8 cellular contexts compared by ENCODE assay signal in genomic region chr4:78776031-78776728, GRCh38. TPM values are rescaled to one million over a fixed set of nuclear protein-coding genes. Genes with fewer than 3 reads are reported as not detected.
DNase-seq lines count a peak whose midpoint lies in the region; ATAC-seq and TF ChIP-seq lines count a peak whose summit lies in the region.

BMP2K (plus strand) TSS chr4:78776350; CDS start chr4:78776544, 194 bp downstream.

- H3K27ac Mint-ChIP-seq in activated T-helper 1 cell treated with anti-CD3 and anti-CD28 coated beads, Interleukin-12 subunit alpha, Interleukin-12 subunit beta, Interleukin-2, Interleukin-4 antibody, amounts not matched to agents 30 ng/mL and 10 ng/mL and 1 ng/mL, durations not matched to agents 14 hours and 24 hours and 36 hours: peak within 1 kb of the TSS; percentile 96
- H3K27ac Mint-ChIP-seq in naive thymus-derived CD8-positive, alpha-beta T cell: peak within 1 kb of the TSS; percentile 93 to 98 (median 96)

- H3K36me3 Mint-ChIP-seq in activated T-helper 1 cell treated with anti-CD3 and anti-CD28 coated beads, Interleukin-12 subunit alpha, Interleukin-12 subunit beta, Interleukin-2, Interleukin-4 antibody, amounts not matched to agents 30 ng/mL and 10 ng/mL and 1 ng/mL, durations not matched to agents 14 hours and 24 hours and 36 hours (ENCODE audit: low read depth): peaks cover 3% of the 10 kb centered on the region
- no peaks in the 10 kb centered on the region for H3K36me3 Mint-ChIP-seq in naive thymus-derived CD8-positive, alpha-beta T cell

- intact Hi-C loops in activated T-helper 1 cell treated with anti-CD3 and anti-CD28 coated beads, Interleukin-12 subunit alpha, Interleukin-12 subunit beta, Interleukin-2, Interleukin-4 antibody, amounts not matched to agents 30 ng/mL and 10 ng/mL and 1 ng/mL, durations not matched to agents 14 hours and 24 hours and 36 hours (cut with micrococcal nuclease): loop anchor here (1.0 to 10.0 kb wide), 8 partner anchors 71 to 1409 kb away; partner anchors contain the start of genes ANTXR2, CNOT6L and PAQR3

- peak; percentile 64 for DNase-seq in COLO829 (ENCODE audit: low spot score)
- DNase-seq in activated T-helper 1 cell treated with anti-CD3 and anti-CD28 coated beads, Interleukin-12 subunit alpha, Interleukin-12 subunit beta, Interleukin-2, Interleukin-4 antibody, amounts not matched to agents 30 ng/mL and 10 ng/mL and 1 ng/mL, durations not matched to agents 14 hours and 24 hours and 36 hours (ENCODE audit: low spot score): peak; percentile 72
- peak; percentile 78 for DNase-seq in fibroblast of gingiva (ENCODE audit: low read depth)
- peak; percentile 67 to 91 (median 80) for DNase-seq in naive thymus-derived CD8-positive, alpha-beta T cell
- peak; percentile 77 to 97 (median 86) for DNase-seq in stimulated activated naive CD4-positive, alpha-beta T cell (lab: John Stamatoyannopoulos, UW)

- H3K4me1 Mint-ChIP-seq in activated T-helper 1 cell treated with anti-CD3 and anti-CD28 coated beads, Interleukin-12 subunit alpha, Interleukin-12 subunit beta, Interleukin-2, Interleukin-4 antibody, amounts not matched to agents 30 ng/mL and 10 ng/mL and 1 ng/mL, durations not matched to agents 14 hours and 24 hours and 36 hours (ENCODE audit: low read depth): peaks cover 38% of the 10 kb centered on the region
- peaks cover 8 to 20% (median 12%) of the 10 kb centered on the region in 4 donors for H3K4me1 Mint-ChIP-seq in naive thymus-derived CD8-positive, alpha-beta T cell

- ATAC-seq in GM19328 (IDR thresholded peaks at IDR 0.05; ENCODE audit: unreplicated experiment) (peak; percentile 76), HG03460 (IDR thresholded peaks at IDR 0.05; ENCODE audit: unreplicated experiment) (peak; percentile 63)
- peak; percentile 77 to 78 for ATAC-seq in naive thymus-derived CD8-positive, alpha-beta T cell

- peak within 1 kb of the TSS; percentile 97 for H3K4me3 Mint-ChIP-seq in activated T-helper 1 cell treated with anti-CD3 and anti-CD28 coated beads, Interleukin-12 subunit alpha, Interleukin-12 subunit beta, Interleukin-2, Interleukin-4 antibody, amounts not matched to agents 30 ng/mL and 10 ng/mL and 1 ng/mL, durations not matched to agents 14 hours and 24 hours and 36 hours
- peak within 1 kb of the TSS; percentile 91 to 98 (median 95) for H3K4me3 Mint-ChIP-seq in naive thymus-derived CD8-positive, alpha-beta T cell

- no peaks in the 10 kb centered on the region for H3K27me3 Mint-ChIP-seq in activated T-helper 1 cell treated with anti-CD3 and anti-CD28 coated beads, Interleukin-12 subunit alpha, Interleukin-12 subunit beta, Interleukin-2, Interleukin-4 antibody, amounts not matched to agents 30 ng/mL and 10 ng/mL and 1 ng/mL, durations not matched to agents 14 hours and 24 hours and 36 hours (ENCODE audit: insufficient read depth)
- no peaks in the 10 kb centered on the region for H3K27me3 Mint-ChIP-seq in naive thymus-derived CD8-positive, alpha-beta T cell

- no peaks in the 10 kb centered on the region for H3K9me3 Mint-ChIP-seq in activated T-helper 1 cell treated with anti-CD3 and anti-CD28 coated beads, Interleukin-12 subunit alpha, Interleukin-12 subunit beta, Interleukin-2, Interleukin-4 antibody, amounts not matched to agents 30 ng/mL and 10 ng/mL and 1 ng/mL, durations not matched to agents 14 hours and 24 hours and 36 hours
- H3K9me3 Mint-ChIP-seq in naive thymus-derived CD8-positive, alpha-beta T cell: no peaks in the 10 kb centered on the region

- POLR2A ChIA-PET in naive thymus-derived CD8-positive, alpha-beta T cell (lab: Charles Lee): interaction anchor here (0.5 to 1.7 kb wide), 6 partner anchors 119 to 914 kb away, joined by 3 to 5 read pairs (median 4); partner anchors contain the start of genes MRPL1 and PAQR3

TF ChIP-seq in PFSK-1, 5 proteins besides CTCF, POLR2A, EP300 and RAD21:
- peak; percentile 63; the same call in 1 of the 2 replicates for TF ChIP-seq SIN3A (IDR thresholded peaks at IDR 0.05; ENCODE audit: borderline replicate concordance, insufficient read depth, low read length)
- 0 out of 4 replicates have a peak, but pooled peaks of 1 of the 2 experiments have one; percentile 6 for TF ChIP-seq REST (IDR thresholded peaks at IDR 0.05; ENCODE audit: insufficient read depth in 1 of 2, low read depth in 2 of 2, low read length in 2 of 2)
- TF ChIP-seq FOXP2 (optimal IDR thresholded peaks at IDR 0.05; ENCODE audit: borderline replicate concordance, extremely low read depth, extremely low read length, insufficient read depth): peak; percentile 46
- TF ChIP-seq TAF1 (IDR thresholded peaks at IDR 0.05; ENCODE audit: borderline replicate concordance, insufficient read depth, low read length): no peak
- TF ChIP-seq POLR2AphosphoS5 (IDR thresholded peaks at IDR 0.05; ENCODE audit: low read depth, low read length): peak; percentile 61
TF ChIP-seq in PFSK-1: peak in this region for 4.

RNA-seq across cellular contexts. Expression of gene BMP2K, which starts in this region (rescaled TPM):
- 6.2 TPM for polyA plus RNA-seq in PFSK-1 (2012; ENCODE audit: insufficient read length, low read depth)
- total RNA-seq in activated T-helper 1 cell treated with anti-CD3 and anti-CD28 coated beads, Interleukin-12 subunit alpha, Interleukin-12 subunit beta, Interleukin-2, Interleukin-4 antibody, amounts not matched to agents 30 ng/mL and 10 ng/mL and 1 ng/mL, durations not matched to agents 14 hours and 24 hours and 36 hours: 21.9 and 23.5 TPM in 2 replicates
- 10 to 100 TPM; 17.0 to 18.8 TPM for total RNA-seq in naive thymus-derived CD8-positive, alpha-beta T cell
- polyA plus RNA-seq in naive thymus-derived CD8-positive, alpha-beta T cell: 1 to 10 TPM; 2.2 to 4.1 (median 2.7) TPM

Comparison
In these comparisons a context has a peak if more than half of its experiments do, and no peak if none do; other contexts are left out.
1. Peak in every context shown above with its lines: DNase-seq and ATAC-seq.